Comparison of ENCODE assay signal across 8 cellular contexts in the genomic region with DNA sequence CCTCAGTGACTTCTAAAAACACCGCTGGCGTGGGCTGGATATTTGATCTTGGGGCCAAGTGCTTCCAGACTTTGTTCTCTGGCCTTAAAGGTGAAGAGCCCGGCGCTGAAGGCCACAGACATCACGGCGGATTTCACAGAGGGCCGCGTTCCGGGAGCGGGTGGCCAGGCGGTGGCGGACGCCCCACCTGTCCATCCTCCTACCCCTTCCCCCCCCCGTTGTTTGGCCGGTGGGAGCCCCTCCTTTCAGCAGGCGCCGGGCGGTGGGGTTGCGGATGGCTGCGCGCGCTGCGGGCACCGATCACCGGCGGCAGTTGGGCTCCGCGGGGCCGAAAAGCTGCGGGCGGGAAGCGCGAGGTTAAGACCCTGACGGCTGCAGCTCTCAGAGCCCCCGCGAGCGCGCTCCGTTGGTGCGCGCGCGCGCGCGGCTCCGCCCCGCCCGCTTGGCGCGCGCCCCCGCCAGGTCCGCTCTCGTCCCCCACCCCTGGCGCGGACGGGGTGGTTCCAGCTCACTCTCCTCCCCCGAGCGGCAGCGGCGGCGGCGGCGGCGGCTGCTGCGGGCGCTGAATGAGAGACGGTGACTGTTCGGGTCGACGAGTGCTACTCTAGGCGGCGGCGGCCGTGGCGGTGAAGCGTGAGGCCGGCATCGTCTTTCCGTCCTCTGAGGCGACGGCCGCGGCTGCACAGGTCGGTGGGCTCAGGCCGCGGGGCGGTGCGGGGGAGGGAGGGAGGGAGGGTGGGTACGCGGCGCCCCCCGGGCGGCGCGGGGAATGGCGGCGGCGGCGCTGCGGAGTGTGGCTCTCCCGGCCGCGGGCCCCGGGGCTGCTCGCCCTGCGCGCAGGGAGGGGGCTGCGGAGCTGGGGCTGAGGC. TPM values are rescaled to one million over a fixed set of nuclear protein-coding genes. Genes with fewer than 3 reads are reported as not detected.
DNase-seq lines count a peak whose midpoint lies in the region; ATAC-seq, FAIRE-seq and TF ChIP-seq lines count a peak whose summit lies in the region.

A gene with protein sequence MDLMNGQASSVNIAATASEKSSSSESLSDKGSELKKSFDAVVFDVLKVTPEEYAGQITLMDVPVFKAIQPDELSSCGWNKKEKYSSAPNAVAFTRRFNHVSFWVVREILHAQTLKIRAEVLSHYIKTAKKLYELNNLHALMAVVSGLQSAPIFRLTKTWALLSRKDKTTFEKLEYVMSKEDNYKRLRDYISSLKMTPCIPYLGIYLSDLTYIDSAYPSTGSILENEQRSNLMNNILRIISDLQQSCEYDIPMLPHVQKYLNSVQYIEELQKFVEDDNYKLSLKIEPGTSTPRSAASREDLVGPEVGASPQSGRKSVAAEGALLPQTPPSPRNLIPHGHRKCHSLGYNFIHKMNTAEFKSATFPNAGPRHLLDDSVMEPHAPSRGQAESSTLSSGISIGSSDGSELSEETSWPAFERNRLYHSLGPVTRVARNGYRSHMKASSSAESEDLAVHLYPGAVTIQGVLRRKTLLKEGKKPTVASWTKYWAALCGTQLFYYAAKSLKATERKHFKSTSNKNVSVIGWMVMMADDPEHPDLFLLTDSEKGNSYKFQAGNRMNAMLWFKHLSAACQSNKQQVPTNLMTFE (plus strand): TSS at position 511 of the 869 bp plus-strand sequence. CDS start 51,521 bp downstream, outside the sequence.

- no peak for TF ChIP-seq CTCF in A549 (IDR thresholded peaks at IDR 0.05)
- TF ChIP-seq CTCF in HepG2 (CRISPR knock-in tag; IDR thresholded peaks at IDR 0.05): peak; percentile 33

- CTCF ChIA-PET in A549 (lab: Yijun Ruan, JAX) (interaction anchor here (0.6 to 1.5 kb wide), 5 partner anchors 19 to 198 kb away, joined by 3 to 6 read pairs (median 3); no protein-coding TSS in a partner anchor), HepG2 (lab: Yijun Ruan, JAX; ENCODE audit: low intra/inter-chr PET ratio, low total read pairs) (interaction anchor here (1.7 kb wide), 1 partner anchor 182 kb away, joined by 8 read pairs; no protein-coding TSS in a partner anchor)

- DNase-seq in A549 (ENCODE audit: low read depth in 1 of 2, low spot score in 1 of 2): peak; percentile 57 to 74
- peak; percentile 60 for DNase-seq in NCI-H226
- peak; percentile 52 to 56 for DNase-seq in activated CD4-positive, alpha-beta T cell treated with anti-CD3 and anti-CD28 coated beads, Interleukin-2, amount 50 U/mL, for 4 hours
- DNase-seq in dermis microvascular lymphatic vessel endothelial cell (ENCODE audit: low read depth in 2 of 2): peak; percentile 52 to 87
- DNase-seq in HepG2 (ENCODE audit: low spot score): peak; percentile 58
- peak; percentile 69 for DNase-seq in stimulated activated CD4-positive, alpha-beta T cell treated with anti-CD3 and anti-CD28 coated beads, Interleukin-4, amount 100 ng/mL, for 1 hour

- H3K9ac ChIP-seq in HepG2 (ENCODE audit: insufficient read depth, low read depth, low read length): peak within 1 kb of the TSS; percentile 96

- no peaks in the 10 kb centered on the region for H3K36me3 ChIP-seq in HepG2 (replicated peaks in 1 of 2; ENCODE audit: control insufficient read depth in 1 of 2, insufficient read depth in 2 of 2, low read length in 2 of 2)

- H3K79me2 ChIP-seq in HepG2 (ENCODE audit: insufficient read depth, low read length): peaks cover 36% of the 10 kb centered on the region

- H3K4me1 ChIP-seq in A549: peaks cover 21% of the 10 kb centered on the region
- peaks cover 33% of the 10 kb centered on the region for H3K4me1 ChIP-seq in HepG2 (ENCODE audit: insufficient read depth, low read length)

- POLR2A ChIA-PET in A549 (lab: Yijun Ruan, JAX): interaction anchor here (0.5 to 2.3 kb wide), 6 partner anchors 14 to 426 kb away, joined by 3 to 12 read pairs (median 3); no protein-coding TSS in a partner anchor
- POLR2A ChIA-PET in HepG2 (lab: Yijun Ruan, JAX): interaction anchor here (0.8 to 3.1 kb wide), 7 partner anchors 29 to 195 kb away, joined by 3 to 26 read pairs (median 3); no protein-coding TSS in a partner anchor

- TF ChIP-seq RAD21 in A549 (conservative IDR thresholded peaks at IDR 0.05 in 1 of 2, IDR thresholded peaks at IDR 0.05 in 1 of 2): no peak
- TF ChIP-seq RAD21 in HepG2 (CRISPR knock-in tag; IDR thresholded peaks at IDR 0.05): peak; percentile 72

- H3K27ac ChIP-seq in A549: peak within 1 kb of the TSS; percentile 82 to 90
- H3K27ac ChIP-seq in HepG2 (ENCODE audit: extremely low read length, insufficient read depth, low read length): peak within 1 kb of the TSS; percentile 95

- FAIRE-seq in A549 (lab: Jason Lieb, UNC): no peak
- FAIRE-seq in HepG2 (lab: Jason Lieb, UNC): no peak

- TF ChIP-seq EP300 in A549 (IDR thresholded peaks at IDR 0.05) (no peak), HepG2 (IDR thresholded peaks at IDR 0.05; ENCODE audit: low read depth in 2 of 2, low read length in 2 of 2) (peak in 1 of 2 experiments; percentile 11; a peak in 1 of 4 replicates), HepG2 (CRISPR knock-in tag; IDR thresholded peaks at IDR 0.05; ENCODE audit: borderline replicate concordance) (no peak)

- H3K4me2 ChIP-seq in A549 (peak within 1 kb of the TSS; percentile 99), HepG2 (ENCODE audit: low read depth, low read length) (peak within 1 kb of the TSS; percentile 88)

- no TSS peak for BruUV-seq in HepG2 (replicated peaks; lab: Mats Ljungman, UMichigan)

- ATAC-seq in A549 (peak; percentile 76 to 77), GM18858 (IDR thresholded peaks at IDR 0.05; ENCODE audit: unreplicated experiment) (peak; percentile 37), HG03064 (IDR thresholded peaks at IDR 0.05; ENCODE audit: low read depth, unreplicated experiment) (peak; percentile 63), HepG2 (peak; percentile 74)

- TF ChIP-seq POLR2A in A549 (IDR thresholded peaks at IDR 0.05; ENCODE audit: low read length): peak; percentile 55
- TF ChIP-seq POLR2A in HepG2 (IDR thresholded peaks at IDR 0.05; ENCODE audit: insufficient read depth in 1 of 2, low read depth in 2 of 2, low read length in 2 of 2): peak; percentile 47 to 66; a peak in 3 of 4 replicates

- H4K20me1 ChIP-seq in HepG2 (ENCODE audit: insufficient read depth, low read length): no peaks in the 10 kb centered on the region

- no peaks in the 10 kb centered on the region for H3K27me3 ChIP-seq in HepG2 (ENCODE audit: control insufficient read depth in 1 of 2, insufficient read depth in 2 of 2, low read length in 2 of 2)

- H3K9me3 ChIP-seq in A549 (no peaks in the 10 kb centered on the region), HepG2 (ENCODE audit: low read length) (no peaks in the 10 kb centered on the region)

- intact Hi-C loops in HepG2 (cut with micrococcal nuclease; ENCODE audit: unreplicated experiment): loop anchor here (1.0 to 2.0 kb wide), 2 partner anchors 28 to 104 kb away; no protein-coding TSS in a partner anchor

- in situ Hi-C loops in HepG2 (cut with HindIII; ENCODE audit: extremely low pct_ligation_motif_present, low pct_unique_long_range_greater_than_20kb): loop anchor here (25.0 kb wide), 1 partner anchor 413 kb away; no protein-coding TSS in a partner anchor

- 4% methylated on average over 16 of the region's 110 CpGs for WGBS in A549 (ENCODE audit: missing lambda C conversion rate)
- WGBS in HepG2 (ENCODE audit: low lambda C conversion rate): 0% methylated on average over 3 of the region's 110 CpGs

- no peak within 1 kb of the TSS for H2AFZ ChIP-seq in HepG2 (ENCODE audit: low read length)

- H3K4me3 ChIP-seq in A549 (peak within 1 kb of the TSS; percentile 90), HepG2 (replicated peaks in 1 of 3; ENCODE audit: insufficient read depth in 1 of 3, low read depth in 2 of 3, low read length in 3 of 3) (peak within 1 kb of the TSS; percentile 87 to 95 (median 91))

TF ChIP-seq in A549, 52 proteins besides CTCF, POLR2A, EP300 and RAD21 (continues in another document):
- peak in 1 of 2 experiments; percentile 20; a peak in 1 of 5 replicates for TF ChIP-seq JUN (IDR thresholded peaks at IDR 0.05)
- peak; percentile 59; the same call in 1 of the 2 replicates for TF ChIP-seq PHF8 (IDR thresholded peaks at IDR 0.05; ENCODE audit: borderline replicate concordance, low read depth)
- no peak for TF ChIP-seq HOXB5 (CRISPR knock-in tag; IDR thresholded peaks at IDR 0.05)

TF ChIP-seq in HepG2, 621 proteins besides CTCF, POLR2A, EP300 and RAD21 (continues in another document):
- no peak for TF ChIP-seq NONO (IDR thresholded peaks at IDR 0.05)
- peak; percentile 74 for TF ChIP-seq NONO (CRISPR knock-in tag; conservative IDR thresholded peaks at IDR 0.05)
- TF ChIP-seq ZNF564 (CRISPR knock-in tag; IDR thresholded peaks at IDR 0.05): 0 out of 2 replicates have a peak, but pooled peaks have one; percentile 30
- TF ChIP-seq HOXD1 (CRISPR knock-in tag; IDR thresholded peaks at IDR 0.05): no peak

RNA-seq across cellular contexts. Expression of the gene that starts here (rescaled TPM):
- polyA plus RNA-seq in A549 (2011; rRNA removed): 18.6 and 23.7 TPM in 2 replicates
- polyA plus RNA-seq in A549 (2012; cell fraction: cytosol; rRNA removed): 2.9 and 3.7 TPM in 2 replicates
- polyA plus RNA-seq in A549 (2012; cell fraction: nucleus; rRNA removed): 1.8 and 2.4 TPM in 2 replicates
- polyA plus RNA-seq in A549 (2017; fragmentation: RNase III; extraction: RNeasy Plus Mini Kit Qiagen cat#74134 plus additional on column Dnase treatment): 10.2 to 11.8 TPM (median 10.5 TPM) in 3 replicates
- 14.1 and 15.9 TPM in 2 replicates for polyA minus RNA-seq in A549 (2011; rRNA and poly(A)+ RNA removed)
- total RNA-seq in dermis microvascular lymphatic vessel endothelial cell: 22.5 and 30.1 TPM in 2 replicates
- 36.0 and 58.5 TPM in 2 replicates for total RNA-seq in HepG2 (2016; rRNA removed; fragmentation: Illumina TruSeq; extraction: Trizol)
- 6.8 and 7.6 TPM in 2 replicates for total RNA-seq in HepG2 (2016; cell fraction: cytosol; rRNA removed; fragmentation: Illumina TruSeq; extraction: Trizol; ENCODE audit: low read depth)
- total RNA-seq in HepG2 (2016; cell fraction: insoluble cytoplasmic fraction; rRNA removed; fragmentation: Illumina TruSeq; extraction: Trizol): 35.5 and 53.0 TPM in 2 replicates
- total RNA-seq in HepG2 (2016; cell fraction: membrane; rRNA removed; fragmentation: Illumina TruSeq; extraction: Trizol): 22.3 and 27.2 TPM in 2 replicates
- 42.6 and 46.4 TPM in 2 replicates for total RNA-seq in HepG2 (2016; cell fraction: nucleus; rRNA removed; fragmentation: Illumina TruSeq; extraction: Trizol)
- polyA plus RNA-seq in HepG2 (2011; rRNA removed): 14.4 and 15.6 TPM in 2 replicates
- polyA plus RNA-seq in HepG2 (2011; cell fraction: cytosol; rRNA removed): 4.4 and 7.3 TPM in 2 replicates
- polyA plus RNA-seq in HepG2 (2011; cell fraction: nucleus; rRNA removed): 20.7 and 26.9 TPM in 2 replicates
- 15.1 and 24.2 TPM in 2 replicates for polyA plus RNA-seq in HepG2 (2012)
- 2.5 and 3.0 TPM in 2 replicates for polyA plus RNA-seq in HepG2 (2016; cell fraction: cytosol; fragmentation: Illumina TruSeq; extraction: Trizol; ENCODE audit: low read depth)
- polyA plus RNA-seq in HepG2 (2016; cell fraction: insoluble cytoplasmic fraction; fragmentation: Illumina TruSeq; extraction: Trizol; ENCODE audit: low read depth): 23.3 and 24.9 TPM in 2 replicates
- polyA plus RNA-seq in HepG2 (2016; cell fraction: membrane; fragmentation: Illumina TruSeq; extraction: Trizol; ENCODE audit: low read depth): 6.2 and 6.7 TPM in 2 replicates
- 36.6 and 47.8 TPM in 2 replicates for polyA plus RNA-seq in HepG2 (2016; cell fraction: nucleus; fragmentation: Illumina TruSeq; extraction: Trizol; ENCODE audit: insufficient read depth, low read depth)
- polyA minus RNA-seq in HepG2 (2011; rRNA and poly(A)+ RNA removed; ENCODE audit: low replicate concordance): 12.8 and 14.0 TPM in 2 replicates
- 29.6 and 36.9 TPM in 2 replicates for polyA minus RNA-seq in HepG2 (2011; cell fraction: cytosol; rRNA and poly(A)+ RNA removed)
- 138 and 149 TPM in 2 replicates for polyA minus RNA-seq in HepG2 (2011; cell fraction: nucleus; rRNA and poly(A)+ RNA removed)

Comparison
In these comparisons a context has a peak if more than half of its experiments do, and no peak if none do; other contexts are left out.
1. Peak in every context shown above with its lines: DNase-seq, ATAC-seq, H3K4me3 ChIP-seq and H3K27ac ChIP-seq.